24 cellular contexts compared by ENCODE assay signal in genomic region chr15:44265757-44266156, GRCh38. TPM values are rescaled to one million over a fixed set of nuclear protein-coding genes. Genes with fewer than 3 reads are reported as not detected.
A peak's percentile ranks its signal among the peaks of the same experiment; 100 is the strongest.
DNase-seq lines count a peak whose midpoint lies in the region; ATAC-seq, FAIRE-seq and TF ChIP-seq lines count a peak whose summit lies in the region.
"Had no signal": no experiment of that assay in that cellular context is flagged by ENCODE, and none has a peak within 500 bp of the region (broad histone marks: within the 10 kb centered on the region; RNA-seq: fewer than 3 reads in every experiment).

No MANE protein-coding gene starts in this region.

- TF ChIP-seq CTCF in A673 (conservative IDR thresholded peaks at IDR 0.05; ENCODE audit: low read depth, low read length) (peak; percentile 24; the same call in 1 of the 2 replicates), GM10266 (IDR thresholded peaks at IDR 0.05; ENCODE audit: control insufficient read depth, insufficient read depth, low read depth, missing control alignments) (peak; percentile 37), OCI-LY7 (conservative IDR thresholded peaks at IDR 0.05; ENCODE audit: low read length) (0 out of 2 replicates have a peak, but pooled peaks have one; percentile 23), GM12878 (IDR thresholded peaks at IDR 0.05 in 2 of 3, conservative IDR thresholded peaks at IDR 0.05 in 1 of 3; ENCODE audit: control insufficient read depth in 2 of 3, extremely low read depth in 1 of 3, insufficient read depth in 1 of 3, low read depth in 3 of 3, low read length in 3 of 3) (peak in 2 of 3 experiments; percentile 20 to 35; a peak in 1 of 6 replicates), CD14-positive monocyte (IDR thresholded peaks at IDR 0.05) (no peak)

- no peaks in the 10 kb centered on the region for H3K9me2 ChIP-seq in OCI-LY7 (ENCODE audit: insufficient read depth, low read length)

- intact Hi-C loops in A673 (cut with micrococcal nuclease; ENCODE audit: unreplicated experiment) = no loop called here
- intact Hi-C loops in OCI-LY7 (cut with micrococcal nuclease; ENCODE audit: unreplicated experiment) = no loop called here
- intact Hi-C loops in GM12878 (cut with micrococcal nuclease; ENCODE audit: unreplicated experiment) = loop anchor here (2.0 kb wide), 1 partner anchor 53 kb away; no protein-coding TSS in a partner anchor
- intact Hi-C loops in CD14-positive monocyte (cut with micrococcal nuclease) = loop anchor here in 1 of 2 donors (5.0 kb wide), 1 partner anchor 52 kb away; no protein-coding TSS in a partner anchor

- H3K27me3 ChIP-seq in A673 (replicated peaks; ENCODE audit: insufficient read depth, low read depth, low read length, poor library complexity) (no peaks in the 10 kb centered on the region), GM12878 (replicated peaks in 1 of 2; ENCODE audit: control insufficient read depth in 2 of 2, insufficient read depth in 2 of 2, low read length in 1 of 2) (no peaks in the 10 kb centered on the region)
- H3K27me3 ChIP-seq: body of pancreas, right atrium auricular region, SJSA1 had no signal

- H2AFZ ChIP-seq in OCI-LY7 (ENCODE audit: low read length) (no peak overlapping the region), GM12878 (ENCODE audit: control insufficient read depth, low read depth, low read length) (no peak overlapping the region)

- CTCF ChIA-PET in A673 (lab: Charles Lee) = no interaction called here
- CTCF ChIA-PET in OCI-LY7 (lab: Charles Lee; ENCODE audit: unreplicated experiment) = no interaction called here
- CTCF ChIA-PET in GM12878 (lab: Yijun Ruan, JAX) = interaction anchor here (0.6 to 1.1 kb wide), 3 partner anchors 51 to 236 kb away, joined by 3 to 4 read pairs (median 4); no protein-coding TSS in a partner anchor

- TF ChIP-seq RAD21 in GM12878 (IDR thresholded peaks at IDR 0.05; ENCODE audit: insufficient read depth, low read depth, low read length) = peak; percentile 66

- no peaks in the 10 kb centered on the region for H3K36me3 ChIP-seq in A673 (ENCODE audit: insufficient read depth, low read length, poor library complexity, severe bottlenecking)
- H3K36me3 ChIP-seq in OCI-LY7 (ENCODE audit: insufficient read depth, low read length) = no peaks in the 10 kb centered on the region
- H3K36me3 ChIP-seq in GM12878 (ENCODE audit: control insufficient read depth in 2 of 2, insufficient read depth in 2 of 2, low read length in 1 of 2) = no peaks in the 10 kb centered on the region
- H3K36me3 ChIP-seq: right atrium auricular region, SJSA1, thoracic aorta had no signal

- H3K4me2 ChIP-seq in OCI-LY7 (ENCODE audit: low read length) = no peak overlapping the region
- no peak overlapping the region for H3K4me2 ChIP-seq in GM12878 (ENCODE audit: control insufficient read depth, insufficient read depth)

- SMC1A ChIA-PET in GM12878 (lab: Charles Lee; ENCODE audit: uncharacterized antibody, unreplicated experiment) = interaction anchor here (0.7 kb wide), 1 partner anchor 235 kb away, joined by 3 read pairs; no protein-coding TSS in a partner anchor

- H3K36me3 Mint-ChIP-seq in CD14-positive monocyte = no peaks in the 10 kb centered on the region
- H3K36me3 Mint-ChIP-seq: activated naive CD8-positive, alpha-beta T cell treated with anti-CD3 and anti-CD28 coated beads, Interleukin-2, amount 10 ng/mL, durations not matched to agents 7 days and 5 days had no signal

- no peak for TF ChIP-seq POLR2A in GM12878 (IDR thresholded peaks at IDR 0.05; ENCODE audit: low read depth, low read length)

- BruUV-seq in A673 (replicated peaks; lab: Mats Ljungman, UMichigan) (no TSS peak), OCI-LY7 (replicated peaks; lab: Mats Ljungman, UMichigan) (no TSS peak), GM12878 (replicated peaks; lab: Mats Ljungman, UMichigan) (no TSS peak)

- H4K20me1 ChIP-seq in OCI-LY7 (ENCODE audit: insufficient read depth, low read length) = no peaks in the 10 kb centered on the region
- no peaks in the 10 kb centered on the region for H4K20me1 ChIP-seq in GM12878 (ENCODE audit: control insufficient read depth, insufficient read depth)

- H3K27me3 Mint-ChIP-seq in CD14-positive monocyte (ENCODE audit: low read depth in 3 of 3) = peaks cover 0 to 5% (median 2%) of the 10 kb centered on the region in 3 donors
- H3K27me3 Mint-ChIP-seq: activated CD4-positive, alpha-beta T cell treated with anti-CD3 and anti-CD28 coated beads for 36 hours; activated T-helper 17 cell treated with anti-CD3 and anti-CD28 coated beads, Interleukin-2, amount 50 U/mL, for 72 hours had no signal

- H3K27ac ChIP-seq in A673 (ENCODE audit: low read depth, low read length, poor library complexity, severe bottlenecking) (no peak overlapping the region), OCI-LY7 (ENCODE audit: low read depth, low read length, poor library complexity, severe bottlenecking) (no peak overlapping the region), GM12878 (ENCODE audit: control insufficient read depth, insufficient read depth) (no peak overlapping the region)
- H3K27ac ChIP-seq: body of pancreas, right atrium auricular region, SJSA1, thoracic aorta had no signal

- H3K9ac ChIP-seq in GM12878 (ENCODE audit: control insufficient read depth, insufficient read depth, low read length) = no peak overlapping the region

- WGBS in GM12878 (ENCODE audit: insufficient coverage, insufficient replicate concordance, low lambda C conversion rate, missing lambda C conversion rate) = 85% methylated on average over 2 of the region's 2 CpGs

- in situ Hi-C loops in GM12878 (cut with MboI) = no loop called here

- DNase-seq in A673 (ENCODE audit: low spot score) (peak; percentile 14), GM10266 (ENCODE audit: extremely low spot score) (no peak), OCI-LY7 (ENCODE audit: low spot score) (no peak), GM12878 (ENCODE audit: low read depth, low spot score) (no peak), NCI-H82 treated with DMSO at 0.1 percent for 48 hours (lab: John Stamatoyannopoulos, UW; ENCODE audit: unreplicated experiment) (no peak), activated T-cell treated with anti-CD3 and anti-CD28 coated beads for 4 hours (no peak), CD14-positive monocyte (ENCODE audit: low spot score) (no peak), nucleus accumbens (lab: John Stamatoyannopoulos, UW) (no peak)
- DNase-seq: activated CD4-positive, alpha-beta T cell treated with anti-CD3 and anti-CD28 coated beads for 36 hours; activated naive CD8-positive, alpha-beta T cell treated with anti-CD3 and anti-CD28 coated beads, Interleukin-2, amount 10 ng/mL, durations not matched to agents 7 days and 5 days; body of pancreas; GOT3; NCI-H187; NCI-H446; occipital lobe; stimulated activated CD4-positive, alpha-beta T cell treated with anti-CD3 and anti-CD28 coated beads, Interleukin-15, amount 100 ng/mL, for 24 hours; T1000 had no signal

- no peaks in the 10 kb centered on the region for H3K9me3 ChIP-seq in A673 (ENCODE audit: low read depth, low read length, poor library complexity, severe bottlenecking)
- no peaks in the 10 kb centered on the region for H3K9me3 ChIP-seq in OCI-LY7 (ENCODE audit: low read length)
- H3K9me3 ChIP-seq in GM12878 (replicated peaks; ENCODE audit: control insufficient read depth, insufficient read depth, low read length) = no peaks in the 10 kb centered on the region
- H3K9me3 ChIP-seq: body of pancreas, right atrium auricular region, SJSA1, thoracic aorta had no signal

- H3K4me3 ChIP-seq in A673 (ENCODE audit: low read depth, low read length, poor library complexity, severe bottlenecking) (no peak overlapping the region), OCI-LY7 (ENCODE audit: low read depth, low read length, poor library complexity, severe bottlenecking) (no peak overlapping the region), GM12878 (no peak overlapping the region)
- H3K4me3 ChIP-seq: body of pancreas, right atrium auricular region, SJSA1, thoracic aorta had no signal

- H3K4me1 ChIP-seq in A673 (ENCODE audit: insufficient read depth, low read length, poor library complexity, severe bottlenecking) (no peaks in the 10 kb centered on the region), OCI-LY7 (ENCODE audit: insufficient read depth, low read length, poor library complexity, severe bottlenecking) (no peaks in the 10 kb centered on the region), GM12878 (ENCODE audit: control insufficient read depth, insufficient read depth, low read length) (no peaks in the 10 kb centered on the region)
- H3K4me1 ChIP-seq: right atrium auricular region, SJSA1 had no signal

- peak; percentile 55 for ATAC-seq in GM12878
- ATAC-seq: activated CD4-positive, alpha-beta T cell treated with anti-CD3 and anti-CD28 coated beads for 36 hours; activated T-helper 17 cell treated with anti-CD3 and anti-CD28 coated beads, Interleukin-2, amount 50 U/mL, for 72 hours; body of pancreas had no signal

- H3K4me3 Mint-ChIP-seq in CD14-positive monocyte = no peak overlapping the region
- H3K4me3 Mint-ChIP-seq: activated CD4-positive, alpha-beta T cell treated with anti-CD3 and anti-CD28 coated beads for 36 hours; activated naive CD8-positive, alpha-beta T cell treated with anti-CD3 and anti-CD28 coated beads, Interleukin-2, amount 10 ng/mL, durations not matched to agents 7 days and 5 days; activated T-helper 17 cell treated with anti-CD3 and anti-CD28 coated beads, Interleukin-2, amount 50 U/mL, for 72 hours had no signal

- POLR2A ChIA-PET in A673 (lab: Charles Lee; ENCODE audit: low non-redundant PET) = no interaction called here
- POLR2A ChIA-PET in OCI-LY7 (lab: Charles Lee) = no interaction called here
- POLR2A ChIA-PET in GM12878 (lab: Charles Lee) = no interaction called here

- no peak for FAIRE-seq in GM12878 (lab: Jason Lieb, UNC)
- FAIRE-seq: frontal cortex, GM19239, keratinocyte had no signal

- no peaks in the 10 kb centered on the region for H3K79me2 ChIP-seq in OCI-LY7 (ENCODE audit: insufficient read depth, low read depth, low read length)
- H3K79me2 ChIP-seq in GM12878 (ENCODE audit: control insufficient read depth, insufficient read depth, low read length) = no peaks in the 10 kb centered on the region

- H3K27ac Mint-ChIP-seq in CD14-positive monocyte = no peak overlapping the region
- H3K27ac Mint-ChIP-seq: activated CD4-positive, alpha-beta T cell treated with anti-CD3 and anti-CD28 coated beads for 36 hours; activated naive CD8-positive, alpha-beta T cell treated with anti-CD3 and anti-CD28 coated beads, Interleukin-2, amount 10 ng/mL, durations not matched to agents 7 days and 5 days; activated T-helper 17 cell treated with anti-CD3 and anti-CD28 coated beads, Interleukin-2, amount 50 U/mL, for 72 hours had no signal

- no peak for TF ChIP-seq EP300 in GM12878 (IDR thresholded peaks at IDR 0.05; ENCODE audit: borderline replicate concordance in 1 of 2, control insufficient read depth in 1 of 2, low read depth in 2 of 2, low read length in 2 of 2)

- H3K4me1 Mint-ChIP-seq in CD14-positive monocyte = no peaks in the 10 kb centered on the region
- H3K4me1 Mint-ChIP-seq: activated CD4-positive, alpha-beta T cell treated with anti-CD3 and anti-CD28 coated beads for 36 hours; activated naive CD8-positive, alpha-beta T cell treated with anti-CD3 and anti-CD28 coated beads, Interleukin-2, amount 10 ng/mL, durations not matched to agents 7 days and 5 days; activated T-helper 17 cell treated with anti-CD3 and anti-CD28 coated beads, Interleukin-2, amount 50 U/mL, for 72 hours had no signal

- RAD21 ChIA-PET in GM12878 (lab: Charles Lee; ENCODE audit: unreplicated experiment) = interaction anchor here (0.6 to 0.9 kb wide), 2 partner anchors 14 to 51 kb away, joined by 3 to 4 read pairs; no protein-coding TSS in a partner anchor

- no peaks in the 10 kb centered on the region for H3K9me3 Mint-ChIP-seq in CD14-positive monocyte
- H3K9me3 Mint-ChIP-seq: activated naive CD8-positive, alpha-beta T cell treated with anti-CD3 and anti-CD28 coated beads, Interleukin-2, amount 10 ng/mL, durations not matched to agents 7 days and 5 days; activated T-helper 17 cell treated with anti-CD3 and anti-CD28 coated beads, Interleukin-2, amount 50 U/mL, for 72 hours had no signal

RNA-seq across cellular contexts. Expression of gene GOLM2, which starts 22.8 kb away (rescaled TPM):
- 57.4 and 62.2 TPM in 2 replicates for total RNA-seq in A673 (2021)
- total RNA-seq in OCI-LY7 (2014; rRNA removed; shearing (Covaris generic)) = 38.7 and 46.9 TPM in 2 replicates
- total RNA-seq in OCI-LY7 (2022) = 56.5 and 59.0 TPM in 2 replicates
- total RNA-seq in GM12878 (2013; cell fraction: nucleolus; rRNA removed) = 58.5 and 73.6 TPM in 2 replicates
- 47.4 and 49.6 TPM in 2 replicates for total RNA-seq in GM12878 (2014; rRNA removed)
- 58.9 and 59.2 TPM in 2 replicates for total RNA-seq in GM12878 (2014; rRNA removed; fragmentation: Illumina TruSeq; extraction: Trizol)
- 45.2 and 48.4 TPM in 2 replicates for total RNA-seq in GM12878 (2021)
- polyA plus RNA-seq in GM12878 (2011; ENCODE audit: low read depth) = 12.2 TPM
- polyA plus RNA-seq in GM12878 (2011; rRNA removed) = 23.5 and 35.6 TPM in 2 replicates
- 11.0 and 12.7 TPM in 2 replicates for polyA plus RNA-seq in GM12878 (2011; cell fraction: cytosol; rRNA removed)
- 7.1 and 10.0 TPM in 2 replicates for polyA plus RNA-seq in GM12878 (2011; cell fraction: nucleus; rRNA removed)
- 19.5 and 20.7 TPM in 2 replicates for polyA plus RNA-seq in GM12878 (2012)
- polyA plus RNA-seq in GM12878 (2014; fragmentation: Illumina TruSeq; extraction: Trizol) = 39.0 and 49.7 TPM in 2 replicates
- 10 to 100 TPM; 10.9 to 15.1 TPM for polyA plus RNA-seq in GM12878 (2014; fragmentation: Nextera tagmentation; extraction: Ambion mirVana)
- 25.5 and 28.0 TPM in 2 replicates for polyA plus RNA-seq in GM12878 (2014; rRNA removed)
- polyA plus RNA-seq in GM12878 (2016; fragmentation: Nextera tagmentation; extraction: Ambion mirVana) = 10 to 100 TPM; 46.1 to 47.1 TPM
- 18.8 and 22.5 TPM in 2 replicates for polyA minus RNA-seq in GM12878 (2011; rRNA and poly(A)+ RNA removed)
- 13.9 and 15.1 TPM in 2 replicates for polyA minus RNA-seq in GM12878 (2011; cell fraction: cytosol; rRNA and poly(A)+ RNA removed)
- 10.9 and 22.2 TPM in 2 replicates for polyA minus RNA-seq in GM12878 (2011; cell fraction: nucleus; rRNA and poly(A)+ RNA removed)
- 10 to 100 TPM; 34.4 to 47.5 TPM for polyA plus RNA-seq in CD14-positive monocyte
